In genomic region chr1:27234054-27234882, GRCh38 we compare ENCODE assay signal across 8 cellular contexts. TPM values are rescaled to one million over a fixed set of nuclear protein-coding genes. Genes with fewer than 3 reads are reported as not detected.
DNase-seq lines count a peak whose midpoint lies in the region; TF ChIP-seq lines count a peak whose summit lies in the region.

A gene with protein sequence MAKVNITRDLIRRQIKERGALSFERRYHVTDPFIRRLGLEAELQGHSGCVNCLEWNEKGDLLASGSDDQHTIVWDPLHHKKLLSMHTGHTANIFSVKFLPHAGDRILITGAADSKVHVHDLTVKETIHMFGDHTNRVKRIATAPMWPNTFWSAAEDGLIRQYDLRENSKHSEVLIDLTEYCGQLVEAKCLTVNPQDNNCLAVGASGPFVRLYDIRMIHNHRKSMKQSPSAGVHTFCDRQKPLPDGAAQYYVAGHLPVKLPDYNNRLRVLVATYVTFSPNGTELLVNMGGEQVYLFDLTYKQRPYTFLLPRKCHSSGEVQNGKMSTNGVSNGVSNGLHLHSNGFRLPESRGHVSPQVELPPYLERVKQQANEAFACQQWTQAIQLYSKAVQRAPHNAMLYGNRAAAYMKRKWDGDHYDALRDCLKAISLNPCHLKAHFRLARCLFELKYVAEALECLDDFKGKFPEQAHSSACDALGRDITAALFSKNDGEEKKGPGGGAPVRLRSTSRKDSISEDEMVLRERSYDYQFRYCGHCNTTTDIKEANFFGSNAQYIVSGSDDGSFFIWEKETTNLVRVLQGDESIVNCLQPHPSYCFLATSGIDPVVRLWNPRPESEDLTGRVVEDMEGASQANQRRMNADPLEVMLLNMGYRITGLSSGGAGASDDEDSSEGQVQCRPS (plus strand): TSS chr1:27234632. CDS start chr1:27261055, 26,423 bp downstream.

- H4K8ac ChIP-seq in H9 (replicated peaks; ENCODE audit: insufficient read length, low read depth, low read length) = no peak within 1 kb of the TSS

- H4K5ac ChIP-seq in H9 (ENCODE audit: insufficient read length, low read depth, low read length) = no peak within 1 kb of the TSS

- H3K9me3 ChIP-seq in H9 (ENCODE audit: control insufficient read depth, low read depth, low read length) (no peaks in the 10 kb centered on the region), MG63 (no peaks in the 10 kb centered on the region)

- peak within 1 kb of the TSS; percentile 60 for H3K4me2 ChIP-seq in H9 (ENCODE audit: insufficient read depth, insufficient read length, low read length)

- H3K4me1 ChIP-seq in H9 (ENCODE audit: insufficient read depth, low read length) = peaks cover 6% of the 10 kb centered on the region

- peak within 1 kb of the TSS; percentile 91 to 97 for H3K4me3 Mint-ChIP-seq in H9
- peak within 1 kb of the TSS; percentile 94 to 99 (median 96) for H3K4me3 Mint-ChIP-seq in nephron
- H3K4me3 Mint-ChIP-seq in stimulated activated naive CD8-positive, alpha-beta T cell treated with anti-CD3 and anti-CD28 coated beads, Interleukin-15, Interleukin-2, amounts not matched to agents 100 ng/mL and 50 ng/mL, for 24 hours = peak within 1 kb of the TSS; percentile 96

- H3K4me1 Mint-ChIP-seq in H9 = peaks cover 11 to 18% of the 10 kb centered on the region in 2 experiments
- H3K4me1 Mint-ChIP-seq in nephron = peaks cover 10% of the 10 kb centered on the region
- H3K4me1 Mint-ChIP-seq in stimulated activated naive CD8-positive, alpha-beta T cell treated with anti-CD3 and anti-CD28 coated beads, Interleukin-15, Interleukin-2, amounts not matched to agents 100 ng/mL and 50 ng/mL, for 24 hours (ENCODE audit: low read depth) = peaks cover 37% of the 10 kb centered on the region

- H3K23me2 ChIP-seq in H9 (ENCODE audit: insufficient read length, low read depth, low read length, poor library complexity, severe bottlenecking) = no peaks in the 10 kb centered on the region

- DNase-seq in ELR (ENCODE audit: low read depth) (peak; percentile 96), H9 (peak; percentile 98), MG63 (peak; percentile 99), SHP77 treated with DMSO at 0.1 percent for 48 hours (lab: John Stamatoyannopoulos, UW) (peak; percentile 85), fibroblast of pulmonary artery (ENCODE audit: low read depth) (peak; percentile 98)
- peak; percentile 100 for DNase-seq in activated effector memory CD4-positive, alpha-beta T cell treated with anti-CD3 and anti-CD28 coated beads, Interleukin-2, amount 50 U/mL, for 16 hours

- H3K36me3 ChIP-seq in MG63 = no peaks in the 10 kb centered on the region

- H3K27me3 ChIP-seq in H9 (ENCODE audit: insufficient read depth, low read length) (no peaks in the 10 kb centered on the region), MG63 (no peaks in the 10 kb centered on the region)

- no peak within 1 kb of the TSS for H3K56ac ChIP-seq in H9 (ENCODE audit: insufficient read length, low read depth, low read length)

- H2BK5ac ChIP-seq in H9 (ENCODE audit: insufficient read length, low read length) = no peak within 1 kb of the TSS

- H2BK120ac ChIP-seq in H9 (ENCODE audit: low read depth, low read length, poor library complexity, severe bottlenecking) = no peak within 1 kb of the TSS

- H3K27ac Mint-ChIP-seq in H9 (peak within 1 kb of the TSS; percentile 44 to 87 (median 67); a peak in 3 of 7 replicates), nephron (peak within 1 kb of the TSS; percentile 74 to 97 (median 93))
- peak within 1 kb of the TSS; percentile 95 for H3K27ac Mint-ChIP-seq in stimulated activated naive CD8-positive, alpha-beta T cell treated with anti-CD3 and anti-CD28 coated beads, Interleukin-15, Interleukin-2, amounts not matched to agents 100 ng/mL and 50 ng/mL, for 24 hours

- WGBS in H9 (ENCODE audit: extremely low coverage, insufficient read length, low lambda C conversion rate) = no CpG with 5 or more reads among the region's 71 CpGs

- TF ChIP-seq CTCF in H9 (conservative IDR thresholded peaks at IDR 0.05) (no peak), fibroblast of pulmonary artery (IDR thresholded peaks at IDR 0.05; ENCODE audit: low read length, missing control alignments) (no peak), nephron (IDR thresholded peaks at IDR 0.05; ENCODE audit: unreplicated experiment in 3 of 3) (no peak)

- no peak within 1 kb of the TSS for H3T11ph ChIP-seq in H9 (ENCODE audit: low read length)

- no peaks in the 10 kb centered on the region for H3K79me2 ChIP-seq in H9 (ENCODE audit: insufficient read depth, low read length)

- no peak within 1 kb of the TSS for H2AFZ ChIP-seq in H9 (ENCODE audit: low read length)

- H3K4me3 ChIP-seq in MG63 (peak within 1 kb of the TSS; percentile 51), fibroblast of pulmonary artery (replicated peaks; ENCODE audit: low read depth, low read length) (peak within 1 kb of the TSS; percentile 71)

- H4K20me1 ChIP-seq in H9 (ENCODE audit: control insufficient read depth, insufficient read depth, insufficient read length) = no peaks in the 10 kb centered on the region

- no peak within 1 kb of the TSS for H4K91ac ChIP-seq in H9 (ENCODE audit: insufficient read length, low read depth, low read length)

- no peak within 1 kb of the TSS for H3K18ac ChIP-seq in H9 (ENCODE audit: insufficient read length, low read depth, low read length)

- H3K4ac ChIP-seq in H9 (ENCODE audit: low read depth, low read length) = no peak within 1 kb of the TSS

- no peak within 1 kb of the TSS for H2AK5ac ChIP-seq in H9 (ENCODE audit: insufficient read length, low read length)

- no peak within 1 kb of the TSS for H3K9ac ChIP-seq in H9 (ENCODE audit: extremely low read depth, insufficient read length, low read length)

- no peak within 1 kb of the TSS for H2BK15ac ChIP-seq in H9 (ENCODE audit: low read depth, low read length)

- no peak within 1 kb of the TSS for H3K27ac ChIP-seq in H9 (ENCODE audit: insufficient read length, low read depth, low read length)

- H3K79me1 ChIP-seq in H9 (ENCODE audit: insufficient read depth, low read depth, low read length, poor library complexity, severe bottlenecking) = no peaks in the 10 kb centered on the region

- H3K23ac ChIP-seq in H9 (ENCODE audit: insufficient read length, low read depth, low read length) = no peak within 1 kb of the TSS

- H3K9me3 Mint-ChIP-seq in H9 = no peaks in the 10 kb centered on the region
- H3K9me3 Mint-ChIP-seq in nephron = no peaks in the 10 kb centered on the region
- no peaks in the 10 kb centered on the region for H3K9me3 Mint-ChIP-seq in stimulated activated naive CD8-positive, alpha-beta T cell treated with anti-CD3 and anti-CD28 coated beads, Interleukin-15, Interleukin-2, amounts not matched to agents 100 ng/mL and 50 ng/mL, for 24 hours

- H2BK20ac ChIP-seq in H9 (ENCODE audit: low read depth, low read length, poor library complexity, severe bottlenecking) = no peak within 1 kb of the TSS

- no peak within 1 kb of the TSS for H2BK12ac ChIP-seq in H9 (ENCODE audit: insufficient read length, low read depth, low read length)

- no peak within 1 kb of the TSS for H3K14ac ChIP-seq in H9 (ENCODE audit: insufficient read depth, low read length)

- no peaks in the 10 kb centered on the region for H3K36me3 Mint-ChIP-seq in H9 (ENCODE audit: insufficient read depth in 1 of 3, low read depth in 3 of 3)
- H3K36me3 Mint-ChIP-seq in nephron (ENCODE audit: low read depth) = no peaks in the 10 kb centered on the region
- H3K36me3 Mint-ChIP-seq in stimulated activated naive CD8-positive, alpha-beta T cell treated with anti-CD3 and anti-CD28 coated beads, Interleukin-15, Interleukin-2, amounts not matched to agents 100 ng/mL and 50 ng/mL, for 24 hours (ENCODE audit: low read depth) = no peaks in the 10 kb centered on the region

- peaks cover 12% of the 10 kb centered on the region for H3K27me3 Mint-ChIP-seq in H9 (ENCODE audit: low read depth)
- no peaks in the 10 kb centered on the region for H3K27me3 Mint-ChIP-seq in nephron (ENCODE audit: low read depth)
- no peaks in the 10 kb centered on the region for H3K27me3 Mint-ChIP-seq in stimulated activated naive CD8-positive, alpha-beta T cell treated with anti-CD3 and anti-CD28 coated beads, Interleukin-15, Interleukin-2, amounts not matched to agents 100 ng/mL and 50 ng/mL, for 24 hours

RNA-seq across cellular contexts. Expression of the gene that starts here (rescaled TPM):
- 19.0 and 20.5 TPM in 2 replicates for total RNA-seq in H9 (2021)
- 14.9 and 15.8 TPM in 2 replicates for total RNA-seq in MG63 (2014; rRNA removed; shearing (Covaris generic); ENCODE audit: low replicate concordance)
